ENCODE assay signal across 17 cellular contexts in genomic region chr18:3514312-3515216, GRCh38.
DNase-seq lines count a peak whose midpoint lies in the region; TF ChIP-seq lines count a peak whose summit lies in the region.
"Had no signal": no experiment of that assay in that cellular context is flagged by ENCODE, and none has a peak within 500 bp of the region (broad histone marks: within the 10 kb centered on the region; RNA-seq: fewer than 3 reads in every experiment).

No MANE protein-coding gene starts in this region.

- no peak for TF ChIP-seq POLR2A in stomach (IDR thresholded peaks at IDR 0.05)

- H3K9me2 ChIP-seq in GM23248 (ENCODE audit: insufficient read depth), result no peaks in the 10 kb centered on the region

- H3K4me1 ChIP-seq in A673 (ENCODE audit: insufficient read depth, low read length, poor library complexity, severe bottlenecking), result peaks cover 40% of the 10 kb centered on the region
- H3K4me1 ChIP-seq in GM23248 (ENCODE audit: insufficient read depth), result peaks cover 16% of the 10 kb centered on the region
- H3K4me1 ChIP-seq in stomach, result peaks cover 0 to under 1% (median 0%) of the 10 kb centered on the region in 4 donors
- H3K4me1 ChIP-seq: BE2C had no signal

- no peak overlapping the region for H3K9ac ChIP-seq in GM23248

- peak overlapping the region; percentile 60 for H3K27ac ChIP-seq in A673 (ENCODE audit: low read depth, low read length, poor library complexity, severe bottlenecking)
- no peak overlapping the region for H3K27ac ChIP-seq in GM23248
- no peak overlapping the region for H3K27ac ChIP-seq in stomach
- H3K27ac ChIP-seq: PC-9 had no signal

- H3K9me3 ChIP-seq in A673 (ENCODE audit: low read depth, low read length, poor library complexity, severe bottlenecking) (no peaks in the 10 kb centered on the region), GM23248 (ENCODE audit: low read depth) (no peaks in the 10 kb centered on the region), stomach (no peaks in the 10 kb centered on the region)
- H3K9me3 ChIP-seq: BE2C had no signal

- WGBS in GM23248 (ENCODE audit: low coverage in 1 of 2, low lambda C conversion rate in 2 of 2, missing lambda C conversion rate in 2 of 2), 2 experiments, result 81 to 84% methylated on average over 15 of the region's 15 CpGs
- WGBS in stomach, 5 donors, result 82 to 91% (median 89%) methylated on average over 15 of the region's 15 CpGs

- H3F3A ChIP-seq in GM23248 (ENCODE audit: insufficient read depth), result peaks cover 13% of the 10 kb centered on the region

- H2AFZ ChIP-seq in GM23248, result no peak overlapping the region
- H2AFZ ChIP-seq: PC-9 had no signal

- no peaks in the 10 kb centered on the region for H3K79me2 ChIP-seq in GM23248 (ENCODE audit: insufficient read depth)

- H3K4me3 ChIP-seq in A673 (ENCODE audit: low read depth, low read length, poor library complexity, severe bottlenecking), result no peak overlapping the region
- H3K4me3 ChIP-seq in GM23248, result no peak overlapping the region
- no peak overlapping the region for H3K4me3 ChIP-seq in stomach
- H3K4me3 ChIP-seq: PC-9 had no signal

- TF ChIP-seq EP300 in stomach (IDR thresholded peaks at IDR 0.05), result no peak

- DNase-seq in A673 (ENCODE audit: low spot score), result no peak
- DNase-seq in GM23248, result peak; percentile 39
- DNase-seq in RPMI7951 (ENCODE audit: low read depth), result peak; percentile 83
- DNase-seq in myocyte (ENCODE audit: low read depth), result peak; percentile 43
- no peak for DNase-seq in medulla oblongata (ENCODE audit: extremely low spot score)
- no peak for DNase-seq in stomach
- DNase-seq in T-helper 9 cell, result no peak
- DNase-seq: BE2C; CD4-positive, alpha-beta memory T cell; DND-41; H7; NCI-H146; NCI-H2227 treated with DMSO at 0.1 percent for 48 hours; NCI-H526; NK-92 treated with Interleukin-12 subunit alpha and Interleukin-12 subunit beta, amount 100 ng/mL, for 24 hours; PC-9; SHP77 had no signal

- H3K27me3 ChIP-seq in A673 (replicated peaks; ENCODE audit: insufficient read depth, low read depth, low read length, poor library complexity) (no peaks in the 10 kb centered on the region), GM23248 (replicated peaks; ENCODE audit: insufficient read depth) (peaks cover 10% of the 10 kb centered on the region), stomach (no peaks in the 10 kb centered on the region)
- H3K27me3 ChIP-seq: BE2C had no signal

- no peaks in the 10 kb centered on the region for H3K36me3 ChIP-seq in A673 (ENCODE audit: insufficient read depth, low read length, poor library complexity, severe bottlenecking)
- no peaks in the 10 kb centered on the region for H3K36me3 ChIP-seq in GM23248 (ENCODE audit: low read depth)
- H3K36me3 ChIP-seq in stomach, result no peaks in the 10 kb centered on the region
- H3K36me3 ChIP-seq: BE2C had no signal

- H3K4me2 ChIP-seq in GM23248 (ENCODE audit: unreplicated experiment), result no peak overlapping the region
- H3K4me2 ChIP-seq: PC-9 had no signal

- in situ Hi-C loops in GM23248 (cut with MboI), result no loop called here

- CTCF ChIA-PET in A673 (lab: Charles Lee), result no interaction called here

- no TSS peak for BruUV-seq in A673 (replicated peaks; lab: Mats Ljungman, UMichigan)

- intact Hi-C loops in A673 (cut with micrococcal nuclease; ENCODE audit: unreplicated experiment), result loop anchor here (1.0 kb wide), 1 partner anchor 58 kb away; no protein-coding TSS in a partner anchor
- intact Hi-C loops in stomach (cut with DNase I; ENCODE audit: low total_unique reads), result no loop called here

- no peaks in the 10 kb centered on the region for H4K20me1 ChIP-seq in GM23248 (ENCODE audit: insufficient read depth)

- POLR2A ChIA-PET in A673 (lab: Charles Lee; ENCODE audit: low non-redundant PET), result no interaction called here

- TF ChIP-seq CTCF in A673 (conservative IDR thresholded peaks at IDR 0.05; ENCODE audit: low read depth, low read length) (no peak), stomach (IDR thresholded peaks at IDR 0.05) (no peak)

Comparison
In these comparisons a context has a peak if more than half of its experiments do, and no peak if none do; other contexts are left out.
1. DNase-seq: peak in GM23248 (single experiment), RPMI7951 (single experiment) and myocyte (single experiment); none in A673 (single experiment), medulla oblongata (single experiment), stomach (single experiment) and T-helper 9 cell (single experiment).